ENCODE assay signal across 25 cellular contexts in genomic region chr12:25981597-25981996, GRCh38. TPM values are rescaled to one million over a fixed set of nuclear protein-coding genes. Genes with fewer than 3 reads are reported as not detected.
DNase-seq lines count a peak whose midpoint lies in the region; ATAC-seq, FAIRE-seq and TF ChIP-seq lines count a peak whose summit lies in the region.
"Had no signal": no experiment of that assay in that cellular context is flagged by ENCODE, and none has a peak within 500 bp of the region (broad histone marks: within the 10 kb centered on the region; RNA-seq: fewer than 3 reads in every experiment).

No MANE protein-coding gene starts in this region.

- H3K27ac ChIP-seq in K562 (ENCODE audit: extremely low read depth, low read depth, low read length) = no peak overlapping the region
- H3K27ac ChIP-seq in uterus = peak overlapping the region; percentile 78 to 80
- H3K27ac ChIP-seq: 22Rv1, BLaER1, C4-2B, GM23248 had no signal

- intact Hi-C loops in K562 (cut with micrococcal nuclease) = no loop called here
- intact Hi-C loops in uterus (cut with DNase I; ENCODE audit: low total_unique reads) = no loop called here
- intact Hi-C loops in head of caudate nucleus (cut with DNase I) = no loop called here

- CTCF ChIA-PET in K562 (lab: Yijun Ruan, JAX; ENCODE audit: low intra/inter-chr PET ratio) = no interaction called here

- H3K9me3 Mint-ChIP-seq in activated T-helper 17 cell treated with anti-CD3 and anti-CD28 coated beads, Interleukin-2, amount 50 U/mL, for 72 hours = no peaks in the 10 kb centered on the region
- H3K9me3 Mint-ChIP-seq: CD8-positive, alpha-beta T cell; HFFc6 had no signal

- H3K27me3 Mint-ChIP-seq in activated T-helper 17 cell treated with anti-CD3 and anti-CD28 coated beads, Interleukin-2, amount 50 U/mL, for 72 hours = peaks cover 27% of the 10 kb centered on the region

- no peaks in the 10 kb centered on the region for H3K9me1 ChIP-seq in K562 (ENCODE audit: control insufficient read depth, insufficient read depth, low read length)

- no peaks in the 10 kb centered on the region; a peak in 2 of 5 replicates for H3K27me3 ChIP-seq in K562 (ENCODE audit: control insufficient read depth in 2 of 2, insufficient read depth in 2 of 2, low read length in 2 of 2)
- no peaks in the 10 kb centered on the region for H3K27me3 ChIP-seq in uterus
- H3K27me3 ChIP-seq: BLaER1 had no signal

- H3K4me3 ChIP-seq in K562 (no peak overlapping the region), uterus (no peak overlapping the region)
- H3K4me3 ChIP-seq: BLaER1, GM12878, GM23248 had no signal

- no peaks in the 10 kb centered on the region for H3K79me2 ChIP-seq in K562 (ENCODE audit: control insufficient read depth, insufficient read depth, low read length)

- H3K27ac Mint-ChIP-seq in activated T-helper 17 cell treated with anti-CD3 and anti-CD28 coated beads, Interleukin-2, amount 50 U/mL, for 72 hours = no peak overlapping the region
- H3K27ac Mint-ChIP-seq: B cell; CD4-positive, CD25-positive, alpha-beta regulatory T cell; CD8-positive, alpha-beta T cell; HFFc6 had no signal

- no peak for ATAC-seq in K562
- no peak for ATAC-seq in activated T-helper 17 cell treated with anti-CD3 and anti-CD28 coated beads, Interleukin-2, amount 50 U/mL, for 72 hours (replicated peaks)
- no peak for ATAC-seq in GM18873 (IDR thresholded peaks at IDR 0.05; ENCODE audit: low FRiP score, unreplicated experiment)
- ATAC-seq: CD8-positive, alpha-beta T cell; GM12878 had no signal

- BruUV-seq in K562 (replicated peaks; lab: Mats Ljungman, UMichigan) = no TSS peak

- FAIRE-seq in D721Med (lab: Jason Lieb, UNC) (peak; percentile 76), HTR-8/SVneo (lab: Jason Lieb, UNC) (peak; percentile 75), K562 (lab: Jason Lieb, UNC) (no peak)
- FAIRE-seq: A204.1, GM12878, H1 had no signal

- H3K4me1 ChIP-seq in K562 (replicated peaks in 1 of 2; ENCODE audit: control insufficient read depth in 2 of 2, insufficient read depth in 2 of 2, low read length in 2 of 2) = no peaks in the 10 kb centered on the region
- H3K4me1 ChIP-seq in uterus = peaks cover 19 to 20% of the 10 kb centered on the region in 2 donors
- H3K4me1 ChIP-seq: BLaER1 had no signal

- no peak overlapping the region for H3K4me3 Mint-ChIP-seq in activated T-helper 17 cell treated with anti-CD3 and anti-CD28 coated beads, Interleukin-2, amount 50 U/mL, for 72 hours
- H3K4me3 Mint-ChIP-seq: B cell; CD4-positive, CD25-positive, alpha-beta regulatory T cell; CD8-positive, alpha-beta T cell; HFFc6 had no signal

- H3K36me3 ChIP-seq in K562 (ENCODE audit: control insufficient read depth, insufficient read depth, low read length) = no peaks in the 10 kb centered on the region
- H3K36me3 ChIP-seq in uterus = no peaks in the 10 kb centered on the region
- H3K36me3 ChIP-seq: BLaER1 had no signal

- no peak for DNase-seq in D721Med (ENCODE audit: insufficient read length, low spot score)
- no peak for DNase-seq in HTR-8/SVneo (ENCODE audit: insufficient read length, low spot score)
- DNase-seq in K562 (ENCODE audit: extremely low read depth in 1 of 4, low spot score in 3 of 4) = no peak
- DNase-seq in uterus = no peak
- DNase-seq in head of caudate nucleus = no peak
- DNase-seq: Caco-2; CD4-positive, CD25-positive, alpha-beta regulatory T cell; CD8-positive, alpha-beta T cell; DMS 273 treated with DMSO at 0.1 percent for 48 hours; DMS79; EL; GDM1; GM23248; H7; HCEC 1CT; HFFc6 had no signal

- POLR2A ChIA-PET in K562 (lab: Yijun Ruan, JAX) = no interaction called here

- no peaks in the 10 kb centered on the region for H3K9me3 ChIP-seq in K562 (replicated peaks; ENCODE audit: control insufficient read depth, insufficient read depth, low read depth, low read length)
- no peaks in the 10 kb centered on the region for H3K9me3 ChIP-seq in uterus
- H3K9me3 ChIP-seq: BLaER1, Caco-2 had no signal

- H3K4me1 Mint-ChIP-seq in activated T-helper 17 cell treated with anti-CD3 and anti-CD28 coated beads, Interleukin-2, amount 50 U/mL, for 72 hours = peaks cover 3% of the 10 kb centered on the region
- H3K4me1 Mint-ChIP-seq: B cell; CD4-positive, CD25-positive, alpha-beta regulatory T cell had no signal

- no peak overlapping the region for H3K4me2 ChIP-seq in K562 (ENCODE audit: insufficient read depth, low read length)
- H3K4me2 ChIP-seq: BLaER1 had no signal

- no peak overlapping the region for H2AFZ ChIP-seq in K562 (ENCODE audit: low read depth, low read length)
- H2AFZ ChIP-seq: GM23248 had no signal

- no peak for TF ChIP-seq EP300 in K562 (IDR thresholded peaks at IDR 0.05; ENCODE audit: low read length)

- no peaks in the 10 kb centered on the region for H3K36me3 Mint-ChIP-seq in activated T-helper 17 cell treated with anti-CD3 and anti-CD28 coated beads, Interleukin-2, amount 50 U/mL, for 72 hours (ENCODE audit: low read depth)
- H3K36me3 Mint-ChIP-seq: CD4-positive, CD25-positive, alpha-beta regulatory T cell; CD8-positive, alpha-beta T cell had no signal

- in situ Hi-C loops in K562 (cut with MboI) = no loop called here

- TF ChIP-seq RAD21 in K562 (CRISPR knock-in tag; conservative IDR thresholded peaks at IDR 0.05 in 1 of 2, IDR thresholded peaks at IDR 0.05 in 1 of 2) = no peak

- TF ChIP-seq CTCF in D721Med (IDR thresholded peaks at IDR 0.05; ENCODE audit: insufficient read depth, missing control alignments) (no peak), K562 (IDR thresholded peaks at IDR 0.05 in 2 of 3, conservative IDR thresholded peaks at IDR 0.05 in 1 of 3; ENCODE audit: insufficient read depth in 2 of 3, low read depth in 1 of 3, low read length in 3 of 3) (no peak), uterus (IDR thresholded peaks at IDR 0.05) (no peak)

- WGBS in K562 (ENCODE audit: insufficient coverage, low coverage, missing lambda C conversion rate) = 3% methylated on average over 3 of the region's 3 CpGs

- no peaks in the 10 kb centered on the region for H4K20me1 ChIP-seq in K562 (replicated peaks; ENCODE audit: control insufficient read depth, insufficient read depth, low read length)
- H4K20me1 ChIP-seq: BLaER1 had no signal

- TF ChIP-seq POLR2A in K562 (conservative IDR thresholded peaks at IDR 0.05) (no peak), uterus (IDR thresholded peaks at IDR 0.05) (no peak)

- H3K9ac ChIP-seq in K562 (ENCODE audit: insufficient read depth in 1 of 2, low read depth in 2 of 2, low read length in 2 of 2) = no peak overlapping the region
- H3K9ac ChIP-seq: BLaER1, GM23248 had no signal

TF ChIP-seq in K562, 482 proteins besides CTCF, POLR2A, EP300 and RAD21:
- TF ChIP-seq HCFC1 (IDR thresholded peaks at IDR 0.05; ENCODE audit: low read depth, low read length) = no peak
- TF ChIP-seq, protein P1, sequence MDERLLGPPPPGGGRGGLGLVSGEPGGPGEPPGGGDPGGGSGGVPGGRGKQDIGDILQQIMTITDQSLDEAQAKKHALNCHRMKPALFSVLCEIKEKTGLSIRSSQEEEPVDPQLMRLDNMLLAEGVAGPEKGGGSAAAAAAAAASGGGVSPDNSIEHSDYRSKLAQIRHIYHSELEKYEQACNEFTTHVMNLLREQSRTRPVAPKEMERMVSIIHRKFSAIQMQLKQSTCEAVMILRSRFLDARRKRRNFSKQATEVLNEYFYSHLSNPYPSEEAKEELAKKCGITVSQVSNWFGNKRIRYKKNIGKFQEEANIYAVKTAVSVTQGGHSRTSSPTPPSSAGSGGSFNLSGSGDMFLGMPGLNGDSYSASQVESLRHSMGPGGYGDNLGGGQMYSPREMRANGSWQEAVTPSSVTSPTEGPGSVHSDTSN (CRISPR knock-in tag; IDR thresholded peaks at IDR 0.05; ENCODE audit: low read depth) = no peak
- TF ChIP-seq, protein P1 (tag; conservative IDR thresholded peaks at IDR 0.05; ENCODE audit: low read depth) = peak; percentile 23; the same call in 1 of the 2 replicates

RNA-seq across cellular contexts. Expression of gene RASSF8, which starts 23.1 kb away (rescaled TPM):
- 0.18 and 0.30 TPM in 2 replicates for total RNA-seq in K562 (2011; cell fraction: chromatin; rRNA removed; ENCODE audit: low replicate concordance)
- total RNA-seq in K562 (2011; cell fraction: nucleolus; rRNA removed) = not detected in 2 replicates
- total RNA-seq in K562 (2011; cell fraction: nucleoplasm; rRNA removed) = 1.8 TPM in 1 of 2 replicates, not detected in the other
- 0.09 and 0.12 TPM in 2 replicates for total RNA-seq in K562 (2014; rRNA removed)
- total RNA-seq in K562 (2014; rRNA removed; fragmentation: Illumina TruSeq; extraction: Trizol) = 0.11 and 0.32 TPM in 2 replicates
- 0.26 and 0.36 TPM in 2 replicates for total RNA-seq in K562 (2015; rRNA removed; fragmentation: Illumina TruSeq; extraction: Trizol)
- total RNA-seq in K562 (2021) = 0.09 and 0.29 TPM in 2 replicates
- polyA plus RNA-seq in K562 (2011; rRNA removed) = 0.14 and 0.22 TPM in 2 replicates
- polyA plus RNA-seq in K562 (2011; cell fraction: cytosol; rRNA removed) = 0.29 TPM in 1 of 2 replicates, not detected in the other
- polyA plus RNA-seq in K562 (2011; cell fraction: nucleus; rRNA removed) = 0.04 TPM in 2 replicates
- 0.09 and 0.61 TPM in 2 replicates for polyA plus RNA-seq in K562 (2012)
- polyA plus RNA-seq in K562 (2014; fragmentation: Illumina TruSeq; extraction: Trizol) = 0.21 and 0.30 TPM in 2 replicates
- polyA plus RNA-seq in K562 (2014; fragmentation: Nextera tagmentation; extraction: Ambion mirVana) = under 1 TPM; 0.01 to 0.07 TPM
- polyA plus RNA-seq in K562 (2014; rRNA removed) = 0.03 TPM in 1 of 2 replicates, not detected in the other
- polyA minus RNA-seq in K562 (2011; rRNA and poly(A)+ RNA removed) = 0.63 and 0.69 TPM in 2 replicates
- polyA minus RNA-seq in K562 (2011; cell fraction: cytosol; rRNA and poly(A)+ RNA removed) = 0.38 and 2.5 TPM in 2 replicates
- 0.33 and 0.40 TPM in 2 replicates for polyA minus RNA-seq in K562 (2011; cell fraction: nucleus; rRNA and poly(A)+ RNA removed)
- total RNA-seq in uterus = 100 to 1,000 TPM in 2 of 4 donors, 10 to 100 TPM in 2; 54.1 to 174 (median 119) TPM
- under 1 TPM in 1 of 2 donors, not detected in 1; 0.56 TPM for total RNA-seq in activated T-helper 17 cell treated with anti-CD3 and anti-CD28 coated beads, Interleukin-2, amount 50 U/mL, for 72 hours
- polyA plus RNA-seq: CD4-positive, CD25-positive, alpha-beta regulatory T cell had no signal

Comparison
In these comparisons a context has a peak if more than half of its experiments do, and no peak if none do; other contexts are left out.
1. RNA of gene RASSF8, which starts 23.1 kb away (total RNA-seq): 54.1 to 174 TPM in uterus; 0.56 TPM in activated T-helper 17 cell treated with anti-CD3 and anti-CD28 coated beads, Interleukin-2, amount 50 U/mL, for 72 hours and 0.09 to 1.8 TPM in K562; every median in the first group is over 10 times any median in the second.